Comparison of ENCODE assay signal across 34 cellular contexts in the genomic region with DNA sequence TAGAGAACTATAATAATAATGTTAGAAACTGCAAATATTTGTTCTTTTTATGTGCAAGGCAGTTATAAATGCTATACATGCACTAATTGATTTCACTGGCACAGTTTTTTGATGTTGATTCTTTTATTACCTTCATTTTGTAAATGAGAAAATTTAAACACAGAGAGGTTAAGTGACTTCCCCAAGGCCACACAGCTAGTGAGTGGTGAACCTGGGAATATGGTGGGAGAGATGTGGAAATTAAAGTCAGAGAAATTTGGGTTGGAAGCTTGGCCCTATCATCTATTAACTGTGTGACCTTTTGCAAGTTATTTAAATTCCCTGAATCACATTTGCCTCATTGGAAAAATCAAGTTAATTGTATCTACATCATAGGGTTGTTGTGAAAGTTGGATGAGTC.
"Had no signal": no experiment of that assay in that cellular context is flagged by ENCODE, and none has a peak within 500 bp of the region (broad histone marks: within the 10 kb centered on the region; RNA-seq: fewer than 3 reads in every experiment).

No MANE protein-coding gene starts in this region.

- H3K36me3 ChIP-seq: brain microvascular endothelial cell, cardiac muscle cell, Peyer's patch had no signal

- ATAC-seq: activated CD8-positive, alpha-beta memory T cell treated with anti-CD3 and anti-CD28 coated beads, Interleukin-2, amount 10 ng/mL, durations not matched to agents 7 days and 5 days; activated T-cell treated with anti-CD3 and anti-CD28 coated beads, Interleukin-2, amount 50 U/mL, for 72 hours; activated T-helper 17 cell treated with anti-CD3 and anti-CD28 coated beads, Interleukin-2, amount 50 U/mL, for 72 hours; SK-N-SH treated with all-trans-retinoic acid at 6 μM for 48 hours had no signal

- H3K27me3 Mint-ChIP-seq: activated B cell treated with CpG ODN at 0.5 μM for 24 hours; activated CD8-positive, alpha-beta memory T cell treated with anti-CD3 and anti-CD28 coated beads, Interleukin-2, amount 10 ng/mL, durations not matched to agents 7 days and 5 days; activated naive CD8-positive, alpha-beta T cell treated with anti-CD3 and anti-CD28 coated beads for 36 hours; activated T-helper 17 cell treated with anti-CD3 and anti-CD28 coated beads, Interleukin-2, amount 50 U/mL, for 72 hours; central memory CD8-positive, alpha-beta T cell had no signal

- H3K36me3 Mint-ChIP-seq: activated CD8-positive, alpha-beta memory T cell treated with anti-CD3 and anti-CD28 coated beads, Interleukin-2, amount 10 ng/mL, durations not matched to agents 7 days and 5 days; activated naive CD8-positive, alpha-beta T cell treated with anti-CD3 and anti-CD28 coated beads for 36 hours had no signal

- DNase-seq: activated B cell treated with CpG ODN at 0.5 μM for 24 hours; activated CD4-positive, alpha-beta memory T cell treated with anti-CD3 and anti-CD28 coated beads, Interleukin-2, amount 10 ng/mL, durations not matched to agents 7 days and 5 days; activated CD4-positive, alpha-beta T cell treated with anti-CD3 and anti-CD28 coated beads for 1 hour; activated CD4-positive, alpha-beta T cell treated with anti-CD3 and anti-CD28 coated beads for 48 hours; activated CD8-positive, alpha-beta memory T cell treated with anti-CD3 and anti-CD28 coated beads for 24 hours; activated CD8-positive, alpha-beta memory T cell treated with anti-CD3 and anti-CD28 coated beads, Interleukin-2, amount 10 ng/mL, durations not matched to agents 7 days and 5 days; activated effector memory CD4-positive, alpha-beta T cell treated with anti-CD3 and anti-CD28 coated beads, Interleukin-2, amount 50 U/mL, for 16 hours; activated naive CD4-positive, alpha-beta T cell; activated naive CD4-positive, alpha-beta T cell treated with anti-CD3 and anti-CD28 coated beads, Interleukin-2, amount 50 U/mL, for 16 hours; activated naive CD8-positive, alpha-beta T cell treated with anti-CD3 and anti-CD28 coated beads for 36 hours; activated T-cell treated with anti-CD3 and anti-CD28 coated beads, Interleukin-2, amount 50 U/mL, for 1 hour; activated T-cell treated with anti-CD3 and anti-CD28 coated beads, Interleukin-2, amount 50 U/mL, for 72 hours; amniotic stem cell; aorta; brain microvascular endothelial cell; NCI-H1092 treated with DMSO at 0.1 percent for 48 hours; NCI-H1417 treated with DMSO at 0.1 percent for 48 hours; NCI-H187 treated with DMSO at 0.1 percent for 48 hours; NCI-H2081; NCI-H226; NCI-H446 treated with DMSO at 0.1 percent for 48 hours; NCI-H524; Peyer's patch; RPMI8226; SIG-M5; T-helper 1 cell; T-helper 2 cell; T-helper 9 cell had no signal

- H3K9me3 Mint-ChIP-seq: activated B cell treated with CpG ODN at 0.5 μM for 24 hours; activated CD4-positive, alpha-beta memory T cell treated with anti-CD3 and anti-CD28 coated beads, Interleukin-2, amount 10 ng/mL, durations not matched to agents 7 days and 5 days; activated naive CD8-positive, alpha-beta T cell treated with anti-CD3 and anti-CD28 coated beads for 36 hours; activated T-cell treated with anti-CD3 and anti-CD28 coated beads, Interleukin-2, amount 50 U/mL, for 72 hours; activated T-helper 17 cell treated with anti-CD3 and anti-CD28 coated beads, Interleukin-2, amount 50 U/mL, for 72 hours; central memory CD8-positive, alpha-beta T cell had no signal

- H3K4me1 Mint-ChIP-seq: activated T-helper 17 cell treated with anti-CD3 and anti-CD28 coated beads, Interleukin-2, amount 50 U/mL, for 72 hours; central memory CD8-positive, alpha-beta T cell had no signal

- H3K4me2 ChIP-seq: KMS-11 had no signal

- H3K4me3 Mint-ChIP-seq: activated B cell treated with CpG ODN at 0.5 μM for 24 hours; activated CD4-positive, alpha-beta memory T cell treated with anti-CD3 and anti-CD28 coated beads, Interleukin-2, amount 10 ng/mL, durations not matched to agents 7 days and 5 days; activated CD8-positive, alpha-beta memory T cell treated with anti-CD3 and anti-CD28 coated beads, Interleukin-2, amount 10 ng/mL, durations not matched to agents 7 days and 5 days; activated naive CD8-positive, alpha-beta T cell treated with anti-CD3 and anti-CD28 coated beads for 36 hours; activated T-cell treated with anti-CD3 and anti-CD28 coated beads, Interleukin-2, amount 50 U/mL, for 72 hours; activated T-helper 17 cell treated with anti-CD3 and anti-CD28 coated beads, Interleukin-2, amount 50 U/mL, for 72 hours; central memory CD8-positive, alpha-beta T cell had no signal

- H3K27ac Mint-ChIP-seq: activated B cell treated with CpG ODN at 0.5 μM for 24 hours; activated CD4-positive, alpha-beta memory T cell treated with anti-CD3 and anti-CD28 coated beads, Interleukin-2, amount 10 ng/mL, durations not matched to agents 7 days and 5 days; activated CD8-positive, alpha-beta memory T cell treated with anti-CD3 and anti-CD28 coated beads, Interleukin-2, amount 10 ng/mL, durations not matched to agents 7 days and 5 days; activated naive CD8-positive, alpha-beta T cell treated with anti-CD3 and anti-CD28 coated beads for 36 hours; activated T-cell treated with anti-CD3 and anti-CD28 coated beads, Interleukin-2, amount 50 U/mL, for 72 hours; activated T-helper 17 cell treated with anti-CD3 and anti-CD28 coated beads, Interleukin-2, amount 50 U/mL, for 72 hours had no signal

- H3K4me3 ChIP-seq: cardiac muscle cell, Peyer's patch had no signal

- H3K27me3 ChIP-seq: brain microvascular endothelial cell, cardiac muscle cell, Peyer's patch had no signal

- H3K9me3 ChIP-seq: Peyer's patch had no signal

- H3K27ac ChIP-seq: brain microvascular endothelial cell, KMS-11, Peyer's patch, VCaP had no signal

- H3K9ac ChIP-seq: KMS-11 had no signal
